Comparison of ENCODE assay signal across 13 cellular contexts in the genomic region with DNA sequence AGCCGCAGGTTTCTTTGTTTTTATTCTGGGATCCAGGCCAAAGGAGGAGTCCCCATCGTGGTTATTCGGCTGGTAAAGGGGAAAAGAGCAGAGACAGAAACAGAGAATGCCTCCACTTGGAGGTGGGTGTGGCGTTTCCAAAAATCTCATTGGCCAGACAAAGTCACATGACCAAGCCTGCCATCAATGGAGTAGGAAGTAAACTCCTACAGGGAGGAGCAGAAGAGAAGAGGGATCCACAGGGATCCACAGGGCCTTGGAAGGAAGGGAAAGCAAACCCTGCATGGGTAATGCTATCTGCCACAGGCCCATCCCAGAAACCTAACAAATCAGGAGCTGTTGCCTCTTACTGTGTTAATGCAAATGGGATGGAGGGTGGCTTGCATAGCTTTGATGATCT.
DNase-seq lines count a peak whose midpoint lies in the region; ATAC-seq and TF ChIP-seq lines count a peak whose summit lies in the region.
"Had no signal": no experiment of that assay in that cellular context is flagged by ENCODE, and none has a peak within 500 bp of the region (broad histone marks: within the 10 kb centered on the region; RNA-seq: fewer than 3 reads in every experiment).

No MANE protein-coding gene starts in this region.

- H3K36me3 Mint-ChIP-seq in central memory CD8-positive, alpha-beta T cell (ENCODE audit: insufficient read depth) = peaks cover 12% of the 10 kb centered on the region
- H3K36me3 Mint-ChIP-seq: IgD-negative memory B cell had no signal

- H3K9me3 Mint-ChIP-seq in central memory CD8-positive, alpha-beta T cell = no peaks in the 10 kb centered on the region
- H3K9me3 Mint-ChIP-seq: IgD-negative memory B cell had no signal

- peak; percentile 80 for DNase-seq in ELF-1 (ENCODE audit: low read depth, low spot score)
- peak; percentile 20 for DNase-seq in LHCN-M2 (ENCODE audit: low read depth)
- no peak for DNase-seq in central memory CD8-positive, alpha-beta T cell (ENCODE audit: low spot score in 2 of 2)
- no peak for DNase-seq in mucosa of descending colon
- DNase-seq in omental fat pad (ENCODE audit: low spot score) = no peak
- no peak for DNase-seq in foreskin melanocyte
- DNase-seq: NCI-H1048, NCI-H2107, NCI-H226, PC-9, T-helper 1 cell had no signal

- H3K4me1 ChIP-seq in mucosa of descending colon (ENCODE audit: low read depth) = peaks cover 7% of the 10 kb centered on the region

- TF ChIP-seq CTCF in mucosa of descending colon (IDR thresholded peaks at IDR 0.05) = no peak
- TF ChIP-seq CTCF in omental fat pad (IDR thresholded peaks at IDR 0.05) = no peak

- intact Hi-C loops in mucosa of descending colon (cut with DNase I, micrococcal nuclease) = loop anchor here in 1 of 2 donors (10.0 kb wide), 1 partner anchor 661 kb away; no protein-coding TSS in a partner anchor

- no peaks in the 10 kb centered on the region for H3K27me3 Mint-ChIP-seq in central memory CD8-positive, alpha-beta T cell
- H3K27me3 Mint-ChIP-seq: IgD-negative memory B cell had no signal

- peak overlapping the region; percentile 51 for H3K27ac Mint-ChIP-seq in central memory CD8-positive, alpha-beta T cell (ENCODE audit: low read depth)
- H3K27ac Mint-ChIP-seq: IgD-negative memory B cell had no signal

- no peaks in the 10 kb centered on the region for H3K36me3 ChIP-seq in mucosa of descending colon (ENCODE audit: low read depth)

- no peak overlapping the region for H3K4me3 Mint-ChIP-seq in central memory CD8-positive, alpha-beta T cell

- no peaks in the 10 kb centered on the region for H3K9me3 ChIP-seq in mucosa of descending colon

- H3K4me3 ChIP-seq in mucosa of descending colon = no peak overlapping the region
- H3K4me3 ChIP-seq: PC-9 had no signal

- ATAC-seq in central memory CD8-positive, alpha-beta T cell (replicated peaks; ENCODE audit: extremely low read depth, poor library complexity, severe bottlenecking) = no peak
- ATAC-seq in mucosa of descending colon = peak; percentile 46
- ATAC-seq in GM18511 (IDR thresholded peaks at IDR 0.05; ENCODE audit: unreplicated experiment) = no peak
- no peak for ATAC-seq in omental fat pad (ENCODE audit: low FRiP score)

- H3K4me1 Mint-ChIP-seq in central memory CD8-positive, alpha-beta T cell = peaks cover 61% of the 10 kb centered on the region
- H3K4me1 Mint-ChIP-seq: IgD-negative memory B cell had no signal

Comparison
In these comparisons a context has a peak if more than half of its experiments do, and no peak if none do; other contexts are left out.
1. DNase-seq: peak in ELF-1 (single experiment) and LHCN-M2 (single experiment); none in central memory CD8-positive, alpha-beta T cell (0 of 2), mucosa of descending colon (0 of 3), omental fat pad (single experiment) and foreskin melanocyte (single experiment).